In genomic region chr3:13277860-13278531, GRCh38 we compare ENCODE assay signal across 10 cellular contexts.
DNase-seq lines count a peak whose midpoint lies in the region; ATAC-seq and TF ChIP-seq lines count a peak whose summit lies in the region.
"Had no signal": no experiment of that assay in that cellular context is flagged by ENCODE, and none has a peak within 500 bp of the region (broad histone marks: within the 10 kb centered on the region; RNA-seq: fewer than 3 reads in every experiment).

No MANE protein-coding gene starts in this region.

- no peak for TF ChIP-seq EP300 in upper lobe of left lung (IDR thresholded peaks at IDR 0.05)

- no peak overlapping the region for H3K4me3 Mint-ChIP-seq in activated T-helper 17 cell treated with anti-CD3 and anti-CD28 coated beads, Interleukin-2, amount 50 U/mL, for 72 hours

- H3K36me3 Mint-ChIP-seq in activated T-helper 17 cell treated with anti-CD3 and anti-CD28 coated beads, Interleukin-2, amount 50 U/mL, for 72 hours (ENCODE audit: low read depth), result peaks cover 4% of the 10 kb centered on the region

- H3K27me3 Mint-ChIP-seq in activated T-helper 17 cell treated with anti-CD3 and anti-CD28 coated beads, Interleukin-2, amount 50 U/mL, for 72 hours, result peaks cover 25% of the 10 kb centered on the region

- peak; percentile 62 for ATAC-seq in activated T-helper 17 cell treated with anti-CD3 and anti-CD28 coated beads, Interleukin-2, amount 50 U/mL, for 72 hours (replicated peaks)
- ATAC-seq in upper lobe of left lung (ENCODE audit: low FRiP score in 2 of 2) (no peak), HG03280 (IDR thresholded peaks at IDR 0.05; ENCODE audit: unreplicated experiment) (no peak)

- peak overlapping the region; percentile 61 to 82 (median 66) for H3K27ac ChIP-seq in upper lobe of left lung

- H3K4me1 ChIP-seq in upper lobe of left lung, result peaks cover 7 to 17% (median 13%) of the 10 kb centered on the region in 4 donors
- H3K4me1 ChIP-seq: BE2C had no signal

- 57 to 59% methylated on average over 8 to 17 of the region's 17 CpGs for WGBS in upper lobe of left lung, 2 donors

- peak; percentile 37 for DNase-seq in activated effector memory CD4-positive, alpha-beta T cell treated with anti-CD3 and anti-CD28 coated beads, Interleukin-2, amount 50 U/mL, for 16 hours
- no peak for DNase-seq in activated effector memory CD4-positive, alpha-beta T cell treated with Interleukin-2 at 50 U/mL for 16 hours
- peak; percentile 63 for DNase-seq in left kidney (ENCODE audit: low read depth, low spot score)
- DNase-seq in upper lobe of left lung, result no peak
- no peak for DNase-seq in HCEC 1CT
- DNase-seq in activated CD8-positive, alpha-beta memory T cell treated with anti-CD3 and anti-CD28 coated beads, Interleukin-2, amount 50 U/mL, for 4 hours, result no peak
- DNase-seq: BE2C, NCI-H2107 had no signal

- H3K27me3 ChIP-seq in upper lobe of left lung, result peaks cover 0 to 18% (median 6%) of the 10 kb centered on the region in 4 donors
- H3K27me3 ChIP-seq: BE2C had no signal

- TF ChIP-seq CTCF in upper lobe of left lung (IDR thresholded peaks at IDR 0.05), result no peak

- H3K27ac Mint-ChIP-seq in activated T-helper 17 cell treated with anti-CD3 and anti-CD28 coated beads, Interleukin-2, amount 50 U/mL, for 72 hours, result no peak overlapping the region

- no peaks in the 10 kb centered on the region for H3K36me3 ChIP-seq in upper lobe of left lung
- H3K36me3 ChIP-seq: BE2C had no signal

- TF ChIP-seq POLR2A in upper lobe of left lung (IDR thresholded peaks at IDR 0.05), result no peak

- H3K9me3 ChIP-seq in upper lobe of left lung, result no peaks in the 10 kb centered on the region
- H3K9me3 ChIP-seq: BE2C had no signal

- no peak overlapping the region for H3K4me3 ChIP-seq in upper lobe of left lung

- no peaks in the 10 kb centered on the region for H3K4me1 Mint-ChIP-seq in activated T-helper 17 cell treated with anti-CD3 and anti-CD28 coated beads, Interleukin-2, amount 50 U/mL, for 72 hours

- H3K9me3 Mint-ChIP-seq in activated T-helper 17 cell treated with anti-CD3 and anti-CD28 coated beads, Interleukin-2, amount 50 U/mL, for 72 hours, result no peaks in the 10 kb centered on the region

Comparison
In these comparisons a context has a peak if more than half of its experiments do, and no peak if none do; other contexts are left out.
1. DNase-seq: peak in activated effector memory CD4-positive, alpha-beta T cell treated with anti-CD3 and anti-CD28 coated beads, Interleukin-2, amount 50 U/mL, for 16 hours (single experiment) and left kidney (single experiment); none in activated effector memory CD4-positive, alpha-beta T cell treated with Interleukin-2 at 50 U/mL for 16 hours (single experiment), upper lobe of left lung (0 of 2), HCEC 1CT (single experiment) and activated CD8-positive, alpha-beta memory T cell treated with anti-CD3 and anti-CD28 coated beads, Interleukin-2, amount 50 U/mL, for 4 hours (single experiment).